ENCODE assay signal across 17 cellular contexts in the genomic region with DNA sequence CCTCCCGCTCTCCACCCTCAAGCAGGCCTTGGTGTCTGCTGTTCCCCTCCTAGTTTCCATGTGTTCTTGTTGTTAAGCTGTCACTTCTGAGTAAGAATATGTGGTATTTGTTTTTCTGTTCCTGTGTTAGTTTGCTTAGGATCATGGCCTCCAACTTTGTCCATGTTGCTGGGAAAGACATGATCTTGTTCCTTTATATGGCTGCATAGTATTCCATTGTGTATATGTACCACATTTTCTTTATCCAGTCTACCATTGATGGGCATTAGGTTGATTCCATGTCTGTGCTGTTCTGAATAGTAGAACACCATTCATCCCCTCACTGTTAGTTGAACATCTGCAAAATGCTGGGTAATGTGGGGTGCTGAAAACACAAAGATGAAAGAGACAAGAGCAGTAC.
DNase-seq lines count a peak whose midpoint lies in the region; ATAC-seq and TF ChIP-seq lines count a peak whose summit lies in the region.
"Had no signal": no experiment of that assay in that cellular context is flagged by ENCODE, and none has a peak within 500 bp of the region (broad histone marks: within the 10 kb centered on the region; RNA-seq: fewer than 3 reads in every experiment).

No MANE protein-coding gene starts in this region.

- no peak overlapping the region for H3K4me3 ChIP-seq in HEK293 (ENCODE audit: low read depth, low read length)
- no peak overlapping the region for H3K4me3 ChIP-seq in ovary
- H3K4me3 ChIP-seq: BLaER1, HAP-1 had no signal

- H3K9me3 ChIP-seq in HEK293 (ENCODE audit: control insufficient read depth, insufficient read depth, low read depth, low read length), result no peaks in the 10 kb centered on the region
- H3K9me3 ChIP-seq in ovary, result no peaks in the 10 kb centered on the region
- H3K9me3 ChIP-seq: BLaER1, Caco-2, HAP-1 had no signal

- intact Hi-C loops in ovary (cut with DNase I), result loop anchor here in 2 of 4 donors (10.0 kb wide), 3 partner anchors 115 to 195 kb away; no protein-coding TSS in a partner anchor

- DNase-seq in activated CD4-positive, alpha-beta T cell treated with anti-CD3 and anti-CD28 coated beads, Interleukin-2, amount 10 ng/mL, durations not matched to agents 7 days and 5 days, result no peak
- no peak for DNase-seq in activated CD4-positive, alpha-beta T cell treated with anti-CD3 and anti-CD28 coated beads, Interleukin-2, amount 50 U/mL, for 1 hour
- DNase-seq in chondrocyte (ENCODE audit: low spot score) (no peak), ovary (no peak)
- DNase-seq: 8988T; Caco-2; CD4-positive, CD25-positive, alpha-beta regulatory T cell; CD8-positive, alpha-beta T cell; DMS153; DND-41; GOT3 had no signal

- H3K4me1 Mint-ChIP-seq in activated CD4-positive, alpha-beta T cell treated with anti-CD3 and anti-CD28 coated beads, Interleukin-2, amount 10 ng/mL, durations not matched to agents 7 days and 5 days, result peaks cover 19% of the 10 kb centered on the region
- peaks cover 81% of the 10 kb centered on the region for H3K4me1 Mint-ChIP-seq in chondrocyte (ENCODE audit: low read depth)
- H3K4me1 Mint-ChIP-seq: CD4-positive, CD25-positive, alpha-beta regulatory T cell had no signal

- 96 to 100% (median 100%) methylated on average over 1 of the region's 1 CpG for whole genome bisulfite sequencing in ovary, 3 donors

- TF ChIP-seq POLR2A in ovary (IDR thresholded peaks at IDR 0.05), result no peak

- H3K27ac Mint-ChIP-seq in activated CD4-positive, alpha-beta T cell treated with anti-CD3 and anti-CD28 coated beads, Interleukin-2, amount 10 ng/mL, durations not matched to agents 7 days and 5 days, result peak overlapping the region; percentile 39
- H3K27ac Mint-ChIP-seq in chondrocyte (ENCODE audit: unreplicated experiment), result peak overlapping the region; percentile 39
- H3K27ac Mint-ChIP-seq: B cell; CD4-positive, CD25-positive, alpha-beta regulatory T cell; CD8-positive, alpha-beta T cell had no signal

- H3K36me3 Mint-ChIP-seq in activated CD4-positive, alpha-beta T cell treated with anti-CD3 and anti-CD28 coated beads, Interleukin-2, amount 10 ng/mL, durations not matched to agents 7 days and 5 days (ENCODE audit: low read depth), result peaks cover 8% of the 10 kb centered on the region
- H3K36me3 Mint-ChIP-seq in chondrocyte (ENCODE audit: low read depth), result peaks cover 33% of the 10 kb centered on the region
- H3K36me3 Mint-ChIP-seq: CD4-positive, CD25-positive, alpha-beta regulatory T cell; CD8-positive, alpha-beta T cell had no signal

- peaks cover 17% of the 10 kb centered on the region for H3K27me3 Mint-ChIP-seq in activated CD4-positive, alpha-beta T cell treated with anti-CD3 and anti-CD28 coated beads, Interleukin-2, amount 10 ng/mL, durations not matched to agents 7 days and 5 days
- H3K27me3 Mint-ChIP-seq in chondrocyte (ENCODE audit: low read depth), result no peaks in the 10 kb centered on the region
- H3K27me3 Mint-ChIP-seq: CD4-positive, CD25-positive, alpha-beta regulatory T cell had no signal

- H3K9me3 Mint-ChIP-seq in activated CD4-positive, alpha-beta T cell treated with anti-CD3 and anti-CD28 coated beads, Interleukin-2, amount 10 ng/mL, durations not matched to agents 7 days and 5 days, result peaks cover 17% of the 10 kb centered on the region
- H3K9me3 Mint-ChIP-seq in chondrocyte (ENCODE audit: low read depth), result peaks cover 4% of the 10 kb centered on the region
- H3K9me3 Mint-ChIP-seq: CD8-positive, alpha-beta T cell had no signal

- POLR2A ChIA-PET in activated CD4-positive, alpha-beta T cell treated with anti-CD3 and anti-CD28 coated beads, Interleukin-2, amount 10 ng/mL, durations not matched to agents 7 days and 5 days (lab: Charles Lee), result no interaction called here
- POLR2A ChIA-PET in HEK293 (lab: Yijun Ruan, JAX), result no interaction called here

- H3K27ac ChIP-seq in HEK293 (ENCODE audit: extremely low read depth, low read depth, low read length), result no peak overlapping the region
- H3K27ac ChIP-seq in ovary, result no peak overlapping the region
- H3K27ac ChIP-seq: BLaER1, C4-2B had no signal

- no peaks in the 10 kb centered on the region for H3K27me3 ChIP-seq in ovary
- H3K27me3 ChIP-seq: BLaER1 had no signal

- TF ChIP-seq CTCF in HEK293 (tag by site-specific recombination; IDR thresholded peaks at IDR 0.05), result no peak
- no peak for TF ChIP-seq CTCF in chondrocyte (IDR thresholded peaks at IDR 0.05)
- no peak for TF ChIP-seq CTCF in ovary (IDR thresholded peaks at IDR 0.05)

- CTCF ChIA-PET in activated CD4-positive, alpha-beta T cell treated with anti-CD3 and anti-CD28 coated beads, Interleukin-2, amount 10 ng/mL, durations not matched to agents 7 days and 5 days (lab: Charles Lee), result no interaction called here
- CTCF ChIA-PET in HEK293 (lab: Yijun Ruan, JAX), result no interaction called here

- H3K36me3 ChIP-seq in HEK293 (ENCODE audit: control insufficient read depth in 2 of 2, insufficient read depth in 1 of 2, low read length in 2 of 2), result no peaks in the 10 kb centered on the region
- H3K36me3 ChIP-seq in ovary, result no peaks in the 10 kb centered on the region
- H3K36me3 ChIP-seq: BLaER1, HAP-1 had no signal

- no peak for ATAC-seq in HG02884 (IDR thresholded peaks at IDR 0.05; ENCODE audit: unreplicated experiment)
- ATAC-seq: CD8-positive, alpha-beta T cell had no signal

- no peak overlapping the region for H3K4me3 Mint-ChIP-seq in activated CD4-positive, alpha-beta T cell treated with anti-CD3 and anti-CD28 coated beads, Interleukin-2, amount 10 ng/mL, durations not matched to agents 7 days and 5 days
- H3K4me3 Mint-ChIP-seq in chondrocyte (ENCODE audit: unreplicated experiment), result no peak overlapping the region
- H3K4me3 Mint-ChIP-seq: B cell; CD4-positive, CD25-positive, alpha-beta regulatory T cell; CD8-positive, alpha-beta T cell had no signal

- no peak for TF ChIP-seq EP300 in ovary (IDR thresholded peaks at IDR 0.05)

- H3K4me1 ChIP-seq in HEK293 (ENCODE audit: control insufficient read depth, insufficient read depth, low read length) (no peaks in the 10 kb centered on the region), ovary (ENCODE audit: insufficient read depth) (no peaks in the 10 kb centered on the region)
- H3K4me1 ChIP-seq: BLaER1, Caco-2 had no signal

TF ChIP-seq in HEK293, 187 proteins besides CTCF, POLR2A, EP300 and RAD21:
- TF ChIP-seq ZNF292 (tag by site-specific recombination; IDR thresholded peaks at IDR 0.05; ENCODE audit: borderline replicate concordance, low read depth) (no peak), MYNN (tag by site-specific recombination; IDR thresholded peaks at IDR 0.05; ENCODE audit: borderline replicate concordance) (no peak), ZNF626 (tag by site-specific recombination; IDR thresholded peaks at IDR 0.05) (no peak), ZNF146 (tag by site-specific recombination; IDR thresholded peaks at IDR 0.05) (0 out of 2 replicates have a peak, but pooled peaks have one; percentile 68), ZNF664 (tag by site-specific recombination; IDR thresholded peaks at IDR 0.05) (no peak), RBAK (tag by site-specific recombination; IDR thresholded peaks at IDR 0.05) (no peak)
- TF ChIP-seq, protein P1, sequence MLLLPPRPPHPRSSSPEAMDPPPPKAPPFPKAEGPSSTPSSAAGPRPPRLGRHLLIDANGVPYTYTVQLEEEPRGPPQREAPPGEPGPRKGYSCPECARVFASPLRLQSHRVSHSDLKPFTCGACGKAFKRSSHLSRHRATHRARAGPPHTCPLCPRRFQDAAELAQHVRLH (tag by site-specific recombination; IDR thresholded peaks at IDR 0.05), result 0 out of 2 replicates have a peak, but pooled peaks have one; percentile 28
- TF ChIP-seq, protein P2, sequence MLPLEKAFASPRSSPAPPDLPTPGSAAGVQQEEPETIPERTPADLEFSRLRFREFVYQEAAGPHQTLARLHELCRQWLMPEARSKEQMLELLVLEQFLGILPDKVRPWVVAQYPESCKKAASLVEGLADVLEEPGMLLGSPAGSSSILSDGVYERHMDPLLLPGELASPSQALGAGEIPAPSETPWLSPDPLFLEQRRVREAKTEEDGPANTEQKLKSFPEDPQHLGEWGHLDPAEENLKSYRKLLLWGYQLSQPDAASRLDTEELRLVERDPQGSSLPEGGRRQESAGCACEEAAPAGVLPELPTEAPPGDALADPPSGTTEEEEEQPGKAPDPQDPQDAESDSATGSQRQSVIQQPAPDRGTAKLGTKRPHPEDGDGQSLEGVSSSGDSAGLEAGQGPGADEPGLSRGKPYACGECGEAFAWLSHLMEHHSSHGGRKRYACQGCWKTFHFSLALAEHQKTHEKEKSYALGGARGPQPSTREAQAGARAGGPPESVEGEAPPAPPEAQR (tag by site-specific recombination; IDR thresholded peaks at IDR 0.05), result no peak
- TF ChIP-seq, protein P3, sequence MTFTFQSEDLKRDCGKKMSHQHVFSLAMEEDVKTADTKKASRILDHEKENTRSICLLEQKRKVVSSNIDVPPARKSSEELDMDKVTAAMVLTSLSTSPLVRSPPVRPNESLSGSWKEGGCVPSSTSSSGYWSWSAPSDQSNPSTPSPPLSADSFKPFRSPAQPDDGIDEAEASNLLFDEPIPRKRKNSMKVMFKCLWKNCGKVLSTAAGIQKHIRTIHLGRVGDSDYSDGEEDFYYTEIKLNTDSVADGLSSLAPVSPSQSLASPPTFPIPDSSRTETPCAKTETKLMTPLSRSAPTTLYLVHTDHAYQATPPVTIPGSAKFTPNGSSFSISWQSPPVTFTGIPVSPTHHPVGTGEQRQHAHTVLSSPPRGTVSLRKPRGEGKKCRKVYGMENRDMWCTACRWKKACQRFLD (tag by site-specific recombination; IDR thresholded peaks at IDR 0.05), result no peak
